28 cellular contexts compared by ENCODE assay signal in genomic region chr2:77633601-77634000, GRCh38.
"Had no signal": no experiment of that assay in that cellular context is flagged by ENCODE, and none has a peak within 500 bp of the region (broad histone marks: within the 10 kb centered on the region; RNA-seq: fewer than 3 reads in every experiment).

No MANE protein-coding gene starts in this region.

- H3K4me3 ChIP-seq: stomach, testis, thoracic aorta, thyroid gland, tibial artery, tibial nerve, transverse colon, upper lobe of left lung, upper lobe of right lung, uterus, vagina had no signal

- H3K27ac ChIP-seq: stomach, testis, thoracic aorta, thyroid gland, tibial artery, tibial nerve, transverse colon, upper lobe of left lung, upper lobe of right lung, uterus, vagina had no signal

- H3K27me3 Mint-ChIP-seq: stimulated activated memory B cell treated with anti-CD40 and anti-IgM and Interleukin-4, amounts not matched to agents 10 μg/mL and 1 μg/mL and 100 μg/mL, for 72 hours; stimulated activated naive B cell treated with anti-CD40 and anti-IgM and Interleukin-4, amounts not matched to agents 10 μg/mL and 1 μg/mL and 100 μg/mL, for 72 hours; stimulated activated naive CD8-positive, alpha-beta T cell treated with anti-CD3 and anti-CD28 coated beads, Interleukin-15, amount 100 ng/mL, for 72 hours; stimulated activated naive CD8-positive, alpha-beta T cell treated with anti-CD3 and anti-CD28 coated beads, Interleukin-15, Interleukin-2, amounts not matched to agents 100 ng/mL and 50 ng/mL, for 24 hours; type B pancreatic cell had no signal

- H3K4me1 Mint-ChIP-seq: stimulated activated effector memory CD8-positive, alpha-beta T cell treated with anti-CD3 and anti-CD28 coated beads, Interleukin-12 subunit alpha, Interleukin-12 subunit beta, amount 100 ng/mL, for 72 hours; stimulated activated memory B cell treated with anti-CD40 and anti-IgM and Interleukin-4, amounts not matched to agents 10 μg/mL and 1 μg/mL and 100 μg/mL, for 72 hours; stimulated activated naive CD8-positive, alpha-beta T cell treated with anti-CD3 and anti-CD28 coated beads, Interleukin-15, amount 100 ng/mL, for 72 hours had no signal

- H3K36me3 Mint-ChIP-seq: stimulated activated effector memory CD8-positive, alpha-beta T cell treated with anti-CD3 and anti-CD28 coated beads, Interleukin-12 subunit alpha, Interleukin-12 subunit beta, amount 100 ng/mL, for 72 hours; stimulated activated memory B cell treated with anti-CD40 and anti-IgM and Interleukin-4, amounts not matched to agents 10 μg/mL and 1 μg/mL and 100 μg/mL, for 72 hours; stimulated activated naive B cell treated with anti-CD40 and anti-IgM and Interleukin-4, amounts not matched to agents 10 μg/mL and 1 μg/mL and 100 μg/mL, for 72 hours; type B pancreatic cell had no signal

- H3K27ac Mint-ChIP-seq: stimulated activated effector memory CD8-positive, alpha-beta T cell treated with anti-CD3 and anti-CD28 coated beads, Interleukin-12 subunit alpha, Interleukin-12 subunit beta, amount 100 ng/mL, for 72 hours; stimulated activated memory B cell treated with anti-CD40 and anti-IgM and Interleukin-4, amounts not matched to agents 10 μg/mL and 1 μg/mL and 100 μg/mL, for 72 hours; stimulated activated naive B cell treated with anti-CD40 and anti-IgM and Interleukin-4, amounts not matched to agents 10 μg/mL and 1 μg/mL and 100 μg/mL, for 72 hours; stimulated activated naive CD8-positive, alpha-beta T cell treated with anti-CD3 and anti-CD28 coated beads, Interleukin-15, amount 100 ng/mL, for 72 hours; stimulated activated naive CD8-positive, alpha-beta T cell treated with anti-CD3 and anti-CD28 coated beads, Interleukin-15, Interleukin-2, amounts not matched to agents 100 ng/mL and 50 ng/mL, for 24 hours; type B pancreatic cell had no signal

- H3K9me3 Mint-ChIP-seq: type B pancreatic cell had no signal

- H3K27me3 ChIP-seq: stomach, testis, thyroid gland, tibial artery, tibial nerve, transverse colon, upper lobe of left lung, upper lobe of right lung, uterus, vagina had no signal

- H3K36me3 ChIP-seq: stomach, thoracic aorta, thyroid gland, tibial artery, tibial nerve, transverse colon, upper lobe of left lung, upper lobe of right lung, uterus, vagina had no signal

- ATAC-seq: stimulated activated effector memory CD8-positive, alpha-beta T cell treated with anti-CD3 and anti-CD28 coated beads, Interleukin-12 subunit alpha, Interleukin-12 subunit beta, amount 100 ng/mL, for 72 hours; stimulated activated memory B cell treated with anti-CD40 and anti-IgM and Interleukin-4, amounts not matched to agents 10 μg/mL and 1 μg/mL and 100 μg/mL, for 72 hours; stimulated activated naive B cell treated with anti-CD40 and anti-IgM and Interleukin-4, amounts not matched to agents 10 μg/mL and 1 μg/mL and 100 μg/mL, for 72 hours; stimulated activated naive CD8-positive, alpha-beta T cell treated with anti-CD3 and anti-CD28 coated beads, Interleukin-15, amount 100 ng/mL, for 72 hours; stimulated activated naive CD8-positive, alpha-beta T cell treated with anti-CD3 and anti-CD28 coated beads, Interleukin-15, Interleukin-2, amounts not matched to agents 100 U/mL and 50 U/mL, for 24 hours; upper lobe of right lung had no signal

- H3K4me1 ChIP-seq: stomach, testis, thyroid gland, tibial artery, tibial nerve, transverse colon, upper lobe of left lung, upper lobe of right lung, uterus, vagina had no signal

- FAIRE-seq: urothelium cell line had no signal

- H3K9me3 ChIP-seq: stomach, testis, thoracic aorta, thyroid gland, transverse colon, upper lobe of left lung, upper lobe of right lung, uterus, vagina had no signal

- H3K4me3 Mint-ChIP-seq: stimulated activated effector memory CD8-positive, alpha-beta T cell treated with anti-CD3 and anti-CD28 coated beads, Interleukin-12 subunit alpha, Interleukin-12 subunit beta, amount 100 ng/mL, for 72 hours; stimulated activated memory B cell treated with anti-CD40 and anti-IgM and Interleukin-4, amounts not matched to agents 10 μg/mL and 1 μg/mL and 100 μg/mL, for 72 hours; stimulated activated naive B cell treated with anti-CD40 and anti-IgM and Interleukin-4, amounts not matched to agents 10 μg/mL and 1 μg/mL and 100 μg/mL, for 72 hours; stimulated activated naive CD8-positive, alpha-beta T cell treated with anti-CD3 and anti-CD28 coated beads, Interleukin-15, amount 100 ng/mL, for 72 hours; stimulated activated naive CD8-positive, alpha-beta T cell treated with anti-CD3 and anti-CD28 coated beads, Interleukin-15, Interleukin-2, amounts not matched to agents 100 ng/mL and 50 ng/mL, for 24 hours; type B pancreatic cell had no signal

- DNase-seq: stimulated activated CD4-positive, alpha-beta T cell treated with anti-CD3 and anti-CD28 coated beads, Interleukin-2, amount 100 ng/mL, for 48 hours; stimulated activated CD4-positive, alpha-beta T cell treated with anti-CD3 and anti-CD28 coated beads, Interleukin-4, amount 100 ng/mL, for 1 hour; stimulated activated CD4-positive, alpha-beta T cell treated with anti-CD3 and anti-CD28 coated beads, Interleukin-4, amount 100 ng/mL, for 24 hours; stimulated activated CD4-positive, alpha-beta T cell treated with anti-CD3 and anti-CD28 coated beads, Interleukin-4, amount 100 ng/mL, for 4 hours; stimulated activated CD8-positive, alpha-beta memory T cell treated with anti-CD3 and anti-CD28 coated beads, Interleukin-4, amount 100 ng/mL, for 48 hours; stimulated activated naive B cell treated with anti-CD40 and anti-IgM and Interleukin-4, amounts not matched to agents 10 μg/mL and 1 μg/mL and 100 μg/mL, for 72 hours; stimulated activated naive CD4-positive, alpha-beta T cell; stimulated activated naive CD4-positive, alpha-beta T cell treated with Interleukin-2 at 50 U/mL for 16 hours; stimulated activated naive CD8-positive, alpha-beta T cell treated with anti-CD3 and anti-CD28 coated beads, Interleukin-15, amount 100 ng/mL, for 72 hours; stimulated activated naive CD8-positive, alpha-beta T cell treated with anti-CD3 and anti-CD28 coated beads, Interleukin-15, Interleukin-2, amounts not matched to agents 100 U/mL and 50 U/mL, for 24 hours; stomach; substantia nigra; testis; thyroid gland; tibial artery; transverse colon; trophoblast cell; upper lobe of left lung; upper lobe of right lung; uterus had no signal
